12 cellular contexts compared by ENCODE assay signal in genomic region chr13:20351279-20352022, GRCh38.
DNase-seq lines count a peak whose midpoint lies in the region; ATAC-seq and TF ChIP-seq lines count a peak whose summit lies in the region.
"Had no signal": no experiment of that assay in that cellular context is flagged by ENCODE, and none has a peak within 500 bp of the region (broad histone marks: within the 10 kb centered on the region; RNA-seq: fewer than 3 reads in every experiment).

No MANE protein-coding gene starts in this region.

- H3K4me1 ChIP-seq in PC-9 (replicated peaks; ENCODE audit: insufficient read depth): peaks cover 25% of the 10 kb centered on the region
- H3K4me1 ChIP-seq in upper lobe of right lung: peaks cover 6% of the 10 kb centered on the region
- H3K4me1 ChIP-seq: sigmoid colon had no signal

- H3K27ac ChIP-seq in HL-60 (replicated peaks) (no peak overlapping the region; the same call in 1 of the 2 replicates), PC-9 (peak overlapping the region; percentile 25; the same call in 1 of the 2 replicates), upper lobe of right lung (no peak overlapping the region)
- H3K27ac ChIP-seq: sigmoid colon had no signal

- H3K9me3 ChIP-seq in PC-9 (ENCODE audit: insufficient read depth, low read depth): no peaks in the 10 kb centered on the region
- no peaks in the 10 kb centered on the region for H3K9me3 ChIP-seq in upper lobe of right lung
- H3K9me3 ChIP-seq: sigmoid colon had no signal

- H3F3A ChIP-seq in PC-9 (ENCODE audit: insufficient read depth, low read depth): peaks cover 19% of the 10 kb centered on the region

- H3K4me2 ChIP-seq in PC-9: peak overlapping the region; percentile 21; the same call in 1 of the 2 replicates

- no peaks in the 10 kb centered on the region for H3K27me3 ChIP-seq in HL-60 (ENCODE audit: insufficient read depth, poor library complexity, severe bottlenecking)
- H3K27me3 ChIP-seq in PC-9 (ENCODE audit: insufficient read depth, low read depth): no peaks in the 10 kb centered on the region
- no peaks in the 10 kb centered on the region for H3K27me3 ChIP-seq in upper lobe of right lung
- H3K27me3 ChIP-seq: sigmoid colon had no signal

- TF ChIP-seq CTCF in HL-60 (IDR thresholded peaks at IDR 0.05; ENCODE audit: insufficient read depth, low read length) (no peak), PC-9 (conservative IDR thresholded peaks at IDR 0.05) (no peak), upper lobe of right lung (IDR thresholded peaks at IDR 0.05) (no peak)

- BruUV-seq in PC-9 (replicated peaks; lab: Mats Ljungman, UMichigan): no TSS peak

- ATAC-seq in esophagus mucosa: peak; percentile 34
- ATAC-seq in upper lobe of right lung: peak; percentile 61
- ATAC-seq in GM21515 (IDR thresholded peaks at IDR 0.05; ENCODE audit: unreplicated experiment): no peak
- ATAC-seq: activated naive CD8-positive, alpha-beta T cell treated with anti-CD3 and anti-CD28 coated beads, Interleukin-2, amount 50 U/mL, for 24 hours; K562 had no signal

- no peaks in the 10 kb centered on the region for H3K79me2 ChIP-seq in PC-9 (ENCODE audit: low read depth)

- H3K36me3 ChIP-seq in PC-9 (ENCODE audit: low read depth) (no peaks in the 10 kb centered on the region), upper lobe of right lung (no peaks in the 10 kb centered on the region)
- H3K36me3 ChIP-seq: sigmoid colon had no signal

- CTCF ChIA-PET in PC-9 (lab: Charles Lee): no interaction called here

- intact Hi-C loops in PC-9 (cut with micrococcal nuclease; ENCODE audit: unreplicated experiment) (no loop called here), upper lobe of right lung (cut with DNase I) (no loop called here), posterior cingulate gyrus (cut with DNase I) (no loop called here)

- H4K20me1 ChIP-seq in PC-9 (ENCODE audit: insufficient read depth): no peaks in the 10 kb centered on the region

- POLR2A ChIA-PET in PC-9 (lab: Charles Lee; ENCODE audit: unreplicated experiment): no interaction called here

- no peak overlapping the region for H3K4me3 ChIP-seq in HL-60 (replicated peaks; ENCODE audit: insufficient read depth, low read length)
- H3K4me3 ChIP-seq in PC-9: no peak overlapping the region
- H3K4me3 ChIP-seq in upper lobe of right lung: no peak overlapping the region
- H3K4me3 ChIP-seq: K562, sigmoid colon had no signal

- DNase-seq in HL-60 (ENCODE audit: low read depth in 1 of 2, low spot score in 1 of 2): peak; percentile 61 to 85
- DNase-seq in PC-9: peak in 1 of 2 experiments; percentile 73
- no peak for DNase-seq in upper lobe of right lung
- DNase-seq in posterior cingulate gyrus: no peak
- no peak for DNase-seq in globus pallidus (ENCODE audit: low spot score)
- DNase-seq: activated CD4-positive, alpha-beta T cell treated with anti-CD3 and anti-CD28 coated beads, Interleukin-2, amount 50 U/mL, for 4 hours; activated naive CD8-positive, alpha-beta T cell treated with anti-CD3 and anti-CD28 coated beads, Interleukin-2, amount 50 U/mL, for 24 hours; effector memory CD4-positive, alpha-beta T cell; sigmoid colon had no signal

- no peak overlapping the region for H2AFZ ChIP-seq in PC-9

- no peaks in the 10 kb centered on the region for H3K9me2 ChIP-seq in PC-9 (ENCODE audit: insufficient read depth)

Comparison
In these comparisons a context has a peak if more than half of its experiments do, and no peak if none do; other contexts are left out.
1. DNase-seq: peak in HL-60 (2 of 2); none in upper lobe of right lung (single experiment), posterior cingulate gyrus (0 of 10) and globus pallidus (single experiment).